1 cellular context compared by ENCODE assay signal in the genomic region with DNA sequence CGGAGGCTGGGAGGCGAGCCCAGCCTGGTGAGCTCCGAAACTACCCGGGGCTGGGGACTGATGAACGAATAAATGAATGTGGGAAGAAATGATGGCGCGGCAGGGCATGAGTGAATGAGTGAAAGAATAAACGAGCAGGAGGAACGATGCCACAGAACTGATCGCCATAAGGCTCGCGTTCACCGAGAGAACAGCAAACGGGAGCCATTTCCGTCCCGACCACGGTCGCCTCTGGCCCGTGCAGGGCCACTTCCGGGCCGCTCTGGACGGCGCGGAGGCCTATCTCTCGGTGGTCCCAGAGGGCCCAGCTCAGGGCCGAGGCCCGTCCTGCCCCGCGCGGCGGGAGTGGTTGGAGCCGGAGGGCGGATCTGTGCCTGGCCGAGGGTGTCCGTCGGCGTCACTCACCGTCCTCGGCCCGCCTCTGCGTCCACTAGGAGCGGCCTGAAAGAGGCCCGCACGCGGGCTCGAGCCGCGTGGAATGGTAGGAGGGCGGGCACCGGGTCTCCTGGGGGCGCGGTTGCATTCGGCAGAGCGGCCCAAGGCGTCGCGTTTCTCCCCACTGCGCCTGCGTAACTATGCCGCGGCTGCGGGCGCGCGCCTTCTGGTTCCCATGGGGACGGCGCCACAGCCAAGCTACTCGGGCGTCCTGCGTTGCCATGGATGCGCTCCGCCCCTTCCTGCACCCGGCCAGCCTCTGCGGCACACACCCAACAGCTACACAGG.
TF ChIP-seq lines count a peak whose summit lies in the region.

TSS of gene ZNF497 (minus strand) at position 480 of the 723 bp plus-strand sequence. CDS start 5,116 bp downstream, outside the sequence.

TF ChIP-seq in K562, 482 proteins besides CTCF, POLR2A, EP300 and RAD21 (continued from another document and continues in another):
- TF ChIP-seq, protein P1, sequence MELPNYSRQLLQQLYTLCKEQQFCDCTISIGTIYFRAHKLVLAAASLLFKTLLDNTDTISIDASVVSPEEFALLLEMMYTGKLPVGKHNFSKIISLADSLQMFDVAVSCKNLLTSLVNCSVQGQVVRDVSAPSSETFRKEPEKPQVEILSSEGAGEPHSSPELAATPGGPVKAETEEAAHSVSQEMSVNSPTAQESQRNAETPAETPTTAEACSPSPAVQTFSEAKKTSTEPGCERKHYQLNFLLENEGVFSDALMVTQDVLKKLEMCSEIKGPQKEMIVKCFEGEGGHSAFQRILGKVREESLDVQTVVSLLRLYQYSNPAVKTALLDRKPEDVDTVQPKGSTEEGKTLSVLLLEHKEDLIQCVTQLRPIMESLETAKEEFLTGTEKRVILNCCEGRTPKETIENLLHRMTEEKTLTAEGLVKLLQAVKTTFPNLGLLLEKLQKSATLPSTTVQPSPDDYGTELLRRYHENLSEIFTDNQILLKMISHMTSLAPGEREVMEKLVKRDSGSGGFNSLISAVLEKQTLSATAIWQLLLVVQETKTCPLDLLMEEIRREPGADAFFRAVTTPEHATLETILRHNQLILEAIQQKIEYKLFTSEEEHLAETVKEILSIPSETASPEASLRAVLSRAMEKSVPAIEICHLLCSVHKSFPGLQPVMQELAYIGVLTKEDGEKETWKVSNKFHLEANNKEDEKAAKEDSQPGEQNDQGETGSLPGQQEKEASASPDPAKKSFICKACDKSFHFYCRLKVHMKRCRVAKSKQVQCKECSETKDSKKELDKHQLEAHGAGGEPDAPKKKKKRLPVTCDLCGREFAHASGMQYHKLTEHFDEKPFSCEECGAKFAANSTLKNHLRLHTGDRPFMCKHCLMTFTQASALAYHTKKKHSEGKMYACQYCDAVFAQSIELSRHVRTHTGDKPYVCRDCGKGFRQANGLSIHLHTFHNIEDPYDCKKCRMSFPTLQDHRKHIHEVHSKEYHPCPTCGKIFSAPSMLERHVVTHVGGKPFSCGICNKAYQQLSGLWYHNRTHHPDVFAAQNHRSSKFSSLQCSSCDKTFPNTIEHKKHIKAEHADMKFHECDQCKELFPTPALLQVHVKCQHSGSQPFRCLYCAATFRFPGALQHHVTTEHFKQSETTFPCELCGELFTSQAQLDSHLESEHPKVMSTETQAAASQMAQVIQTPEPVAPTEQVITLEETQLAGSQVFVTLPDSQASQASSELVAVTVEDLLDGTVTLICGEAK (IDR thresholded peaks at IDR 0.05) = peak; percentile 97
- TF ChIP-seq, protein P1 (CRISPR knock-in tag; IDR thresholded peaks at IDR 0.05) = no peak
- TF ChIP-seq TBL1XR1 (IDR thresholded peaks at IDR 0.05; ENCODE audit: low read length in 2 of 2) (peak in 1 of 2 experiments; percentile 94), TEAD4 (IDR thresholded peaks at IDR 0.05; ENCODE audit: low read length) (peak; percentile 2; the same call in 1 of the 2 replicates), TEAD4 (CRISPR knock-in tag; IDR thresholded peaks at IDR 0.05; ENCODE audit: borderline replicate concordance) (no peak), MEF2A (IDR thresholded peaks at IDR 0.05; ENCODE audit: control insufficient read depth, low read depth, low read length) (no peak), ZNF384 (IDR thresholded peaks at IDR 0.05; ENCODE audit: low read depth, low read length) (no peak), TSHZ1 (CRISPR knock-in tag; IDR thresholded peaks at IDR 0.05) (no peak), ARNT (IDR thresholded peaks at IDR 0.05) (peak in 1 of 2 experiments; percentile 64; a peak in 2 of 4 replicates), COPS2 (conservative IDR thresholded peaks at IDR 0.05) (no peak), SNIP1 (IDR thresholded peaks at IDR 0.05; ENCODE audit: low read depth) (peak; percentile 95), KAT8 (IDR thresholded peaks at IDR 0.05; ENCODE audit: low read depth) (peak; percentile 28; the same call in 1 of the 2 replicates), NR0B1 (IDR thresholded peaks at IDR 0.05; ENCODE audit: partially characterized antibody) (no peak), ZBTB7A (IDR thresholded peaks at IDR 0.05; ENCODE audit: borderline replicate concordance, control insufficient read depth, low read depth, low read length) (peak; percentile 70; the same call in 1 of the 2 replicates), TFAP4 (CRISPR knock-in tag; IDR thresholded peaks at IDR 0.05; ENCODE audit: borderline replicate concordance) (peak; percentile 58), ZNF696 (CRISPR knock-in tag; conservative IDR thresholded peaks at IDR 0.05) (no peak), ERF (CRISPR knock-in tag; IDR thresholded peaks at IDR 0.05) (0 out of 2 replicates have a peak, but pooled peaks have one; percentile 6), HLTF (IDR thresholded peaks at IDR 0.05) (peak; percentile 88), SMARCA5 (IDR thresholded peaks at IDR 0.05) (peak; percentile 11; the same call in 1 of the 2 replicates), MCM2 (IDR thresholded peaks at IDR 0.05; ENCODE audit: low read depth) (no peak), CTCFL (IDR thresholded peaks at IDR 0.05; ENCODE audit: borderline replicate concordance, insufficient read depth, low read depth, low read length, poor library complexity, severe bottlenecking) (no peak), SRSF1 (IDR thresholded peaks at IDR 0.05; ENCODE audit: low read depth, low read length) (no peak), TAF1 (IDR thresholded peaks at IDR 0.05; ENCODE audit: control insufficient read depth, extremely low read depth, insufficient read depth, low read length, severe bottlenecking) (peak; percentile 91), BCL6 (CRISPR knock-in tag; IDR thresholded peaks at IDR 0.05) (no peak), SNRNP70 (optimal IDR thresholded peaks at IDR 0.05; ENCODE audit: low read depth, low read length) (no peak), CCAR2 (IDR thresholded peaks at IDR 0.05; ENCODE audit: low read depth, low read length) (no peak), U2AF2 (optimal IDR thresholded peaks at IDR 0.05; ENCODE audit: low read depth, low read length) (no peak)
- TF ChIP-seq, protein P2, sequence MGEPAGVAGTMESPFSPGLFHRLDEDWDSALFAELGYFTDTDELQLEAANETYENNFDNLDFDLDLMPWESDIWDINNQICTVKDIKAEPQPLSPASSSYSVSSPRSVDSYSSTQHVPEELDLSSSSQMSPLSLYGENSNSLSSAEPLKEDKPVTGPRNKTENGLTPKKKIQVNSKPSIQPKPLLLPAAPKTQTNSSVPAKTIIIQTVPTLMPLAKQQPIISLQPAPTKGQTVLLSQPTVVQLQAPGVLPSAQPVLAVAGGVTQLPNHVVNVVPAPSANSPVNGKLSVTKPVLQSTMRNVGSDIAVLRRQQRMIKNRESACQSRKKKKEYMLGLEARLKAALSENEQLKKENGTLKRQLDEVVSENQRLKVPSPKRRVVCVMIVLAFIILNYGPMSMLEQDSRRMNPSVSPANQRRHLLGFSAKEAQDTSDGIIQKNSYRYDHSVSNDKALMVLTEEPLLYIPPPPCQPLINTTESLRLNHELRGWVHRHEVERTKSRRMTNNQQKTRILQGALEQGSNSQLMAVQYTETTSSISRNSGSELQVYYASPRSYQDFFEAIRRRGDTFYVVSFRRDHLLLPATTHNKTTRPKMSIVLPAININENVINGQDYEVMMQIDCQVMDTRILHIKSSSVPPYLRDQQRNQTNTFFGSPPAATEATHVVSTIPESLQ (CRISPR knock-in tag; IDR thresholded peaks at IDR 0.05) = peak; percentile 12; the same call in 1 of the 2 replicates
- TF ChIP-seq, protein P3, sequence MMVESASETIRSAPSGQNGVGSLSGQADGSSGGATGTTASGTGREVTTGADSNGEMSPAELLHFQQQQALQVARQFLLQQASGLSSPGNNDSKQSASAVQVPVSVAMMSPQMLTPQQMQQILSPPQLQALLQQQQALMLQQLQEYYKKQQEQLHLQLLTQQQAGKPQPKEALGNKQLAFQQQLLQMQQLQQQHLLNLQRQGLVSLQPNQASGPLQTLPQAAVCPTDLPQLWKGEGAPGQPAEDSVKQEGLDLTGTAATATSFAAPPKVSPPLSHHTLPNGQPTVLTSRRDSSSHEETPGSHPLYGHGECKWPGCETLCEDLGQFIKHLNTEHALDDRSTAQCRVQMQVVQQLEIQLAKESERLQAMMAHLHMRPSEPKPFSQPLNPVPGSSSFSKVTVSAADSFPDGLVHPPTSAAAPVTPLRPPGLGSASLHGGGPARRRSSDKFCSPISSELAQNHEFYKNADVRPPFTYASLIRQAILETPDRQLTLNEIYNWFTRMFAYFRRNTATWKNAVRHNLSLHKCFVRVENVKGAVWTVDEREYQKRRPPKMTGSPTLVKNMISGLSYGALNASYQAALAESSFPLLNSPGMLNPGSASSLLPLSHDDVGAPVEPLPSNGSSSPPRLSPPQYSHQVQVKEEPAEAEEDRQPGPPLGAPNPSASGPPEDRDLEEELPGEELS (CRISPR knock-in tag; IDR thresholded peaks at IDR 0.05; ENCODE audit: borderline replicate concordance) = peak; percentile 32; the same call in 1 of the 2 replicates
